18 cellular contexts compared by ENCODE assay signal in the genomic region with DNA sequence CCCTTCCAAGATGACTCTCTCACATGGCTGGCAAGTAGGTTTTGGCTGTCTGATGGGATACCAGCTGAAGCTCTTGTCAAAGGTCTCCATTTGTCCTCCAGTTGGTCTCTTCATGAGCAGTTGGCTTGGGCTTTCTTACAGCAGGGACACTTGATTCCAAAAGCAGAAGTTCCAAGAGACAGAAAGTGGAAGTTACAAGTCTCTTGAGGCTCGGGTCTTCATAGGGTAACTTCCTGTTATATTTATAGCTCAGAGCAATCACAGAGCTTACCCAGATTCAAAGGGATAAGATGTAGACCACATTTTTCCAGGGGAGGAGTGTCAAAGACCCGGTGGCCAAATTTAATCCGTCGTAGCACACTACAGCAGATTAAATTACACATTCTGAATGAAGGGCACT.
DNase-seq lines count a peak whose midpoint lies in the region; ATAC-seq and TF ChIP-seq lines count a peak whose summit lies in the region.
"Had no signal": no experiment of that assay in that cellular context is flagged by ENCODE, and none has a peak within 500 bp of the region (broad histone marks: within the 10 kb centered on the region; RNA-seq: fewer than 3 reads in every experiment).

No MANE protein-coding gene starts in this region.

- H3K9ac ChIP-seq in BLaER1 treated with 17β-estradiol and CSF1 and Interleukin-3, amounts not matched to agents 10 nM and 100 nM: peak overlapping the region in 1 of 11 experiments; percentile 48; a peak in 4 of 22 replicates

- no peaks in the 10 kb centered on the region for H3K27me3 ChIP-seq in BLaER1 treated with 17β-estradiol and CSF1 and Interleukin-3, amounts not matched to agents 10 nM and 100 nM
- no peaks in the 10 kb centered on the region for H3K27me3 ChIP-seq in psoas muscle (ENCODE audit: insufficient read depth in 3 of 3, low read length in 2 of 3)
- H3K27me3 ChIP-seq: SJCRH30 had no signal

- peaks cover 10 to 34% (median 25%) of the 10 kb centered on the region in 11 experiments; a peak in 21 of 22 replicates for H3K9me3 ChIP-seq in BLaER1 treated with 17β-estradiol and CSF1 and Interleukin-3, amounts not matched to agents 10 nM and 100 nM (replicated peaks in 1 of 11)
- no peaks in the 10 kb centered on the region for H3K9me3 ChIP-seq in psoas muscle

- no peak for TF ChIP-seq CTCF in psoas muscle (IDR thresholded peaks at IDR 0.05)

- peaks cover 40 to 43% (median 42%) of the 10 kb centered on the region in 10 experiments for H3K4me1 ChIP-seq in BLaER1 treated with 17β-estradiol and CSF1 and Interleukin-3, amounts not matched to agents 10 nM and 100 nM
- H3K4me1 ChIP-seq in psoas muscle: no peaks in the 10 kb centered on the region

- H3K27ac ChIP-seq in BLaER1 treated with 17β-estradiol and CSF1 and Interleukin-3, amounts not matched to agents 10 nM and 100 nM: peak overlapping the region in 10 of 11 experiments; percentile 26 to 77 (median 64); a peak in 19 of 22 replicates
- H3K27ac ChIP-seq in psoas muscle: no peak overlapping the region
- H3K27ac ChIP-seq: SJCRH30 had no signal

- peak overlapping the region in 3 of 10 experiments; percentile 16 to 32 (median 30); a peak in 3 of 20 replicates for H3K4me3 ChIP-seq in BLaER1 treated with 17β-estradiol and CSF1 and Interleukin-3, amounts not matched to agents 10 nM and 100 nM
- H3K4me3 ChIP-seq in psoas muscle: no peak overlapping the region
- H3K4me3 ChIP-seq: SJCRH30 had no signal

- ATAC-seq in HG03432 (IDR thresholded peaks at IDR 0.05; ENCODE audit: unreplicated experiment) (no peak), psoas muscle (no peak)

- peak; percentile 56 for DNase-seq in KG1 (lab: John Stamatoyannopoulos, UW)
- peak; percentile 70 for DNase-seq in OCI-M1 (lab: John Stamatoyannopoulos, UW)
- peak; percentile 23 for DNase-seq in midbrain (lab: John Stamatoyannopoulos, UW)
- no peak for DNase-seq in hepatic stellate cell (ENCODE audit: low spot score)
- DNase-seq in AG08396 (ENCODE audit: low spot score): no peak
- no peak for DNase-seq in psoas muscle
- DNase-seq: activated CD4-positive, alpha-beta T cell treated with anti-CD3 and anti-CD28 coated beads, Interleukin-2, amount 10 ng/mL, durations not matched to agents 7 days and 5 days; activated naive CD4-positive, alpha-beta T cell treated with anti-CD3 and anti-CD28 coated beads for 36 hours; aorta; cerebellar nuclear complex; NCI-H226; occipital lobe; stimulated activated CD4-positive, alpha-beta T cell treated with anti-CD3 and anti-CD28 coated beads, Interleukin-4, amount 100 ng/mL, for 4 hours; stimulated activated CD8-positive, alpha-beta memory T cell treated with anti-CD3 and anti-CD28 coated beads, Interleukin-4, amount 100 ng/mL, for 48 hours; T1000 had no signal

- H3K36me3 ChIP-seq in BLaER1 treated with 17β-estradiol and CSF1 and Interleukin-3, amounts not matched to agents 10 nM and 100 nM: no peaks in the 10 kb centered on the region
- H3K36me3 ChIP-seq in psoas muscle (ENCODE audit: insufficient read depth in 1 of 2, low read depth in 1 of 2): no peaks in the 10 kb centered on the region
- H3K36me3 ChIP-seq: SJCRH30 had no signal

- no peaks in the 10 kb centered on the region for H4K20me1 ChIP-seq in BLaER1 treated with 17β-estradiol and CSF1 and Interleukin-3, amounts not matched to agents 10 nM and 100 nM

- intact Hi-C loops in psoas muscle (cut with DNase I): no loop called here

- 5 to 14% (median 9%) methylated on average over 4 of the region's 4 CpGs for WGBS in psoas muscle, 3 donors

- peak overlapping the region; percentile 69 to 91 (median 86) for H3K4me2 ChIP-seq in BLaER1 treated with 17β-estradiol and CSF1 and Interleukin-3, amounts not matched to agents 10 nM and 100 nM

Comparison
In these comparisons a context has a peak if more than half of its experiments do, and no peak if none do; other contexts are left out.
1. DNase-seq: peak in KG1 (single experiment), OCI-M1 (single experiment) and midbrain (single experiment); none in hepatic stellate cell (single experiment), AG08396 (single experiment) and psoas muscle (0 of 2).